In genomic region chr10:124043310-124044142, GRCh38 we compare ENCODE assay signal across 10 cellular contexts. TPM values are rescaled to one million over a fixed set of nuclear protein-coding genes. Genes with fewer than 3 reads are reported as not detected.
DNase-seq lines count a peak whose midpoint lies in the region; ATAC-seq, FAIRE-seq and TF ChIP-seq lines count a peak whose summit lies in the region.
"Had no signal": no experiment of that assay in that cellular context is flagged by ENCODE, and none has a peak within 500 bp of the region (broad histone marks: within the 10 kb centered on the region; RNA-seq: fewer than 3 reads in every experiment).

No MANE protein-coding gene starts in this region.

- WGBS in testis, 2 donors, result 42 to 54% methylated on average over 12 of the region's 12 CpGs
- 44 to 47% methylated on average over 12 of the region's 12 CpGs for WGBS in GM23248 (ENCODE audit: low coverage in 1 of 2, low lambda C conversion rate in 2 of 2, missing lambda C conversion rate in 2 of 2), 2 experiments

- H4K20me1 ChIP-seq in astrocyte (ENCODE audit: insufficient read depth, low read length) (peaks cover 17% of the 10 kb centered on the region), GM23248 (ENCODE audit: insufficient read depth) (no peaks in the 10 kb centered on the region)

- H3K36me3 Mint-ChIP-seq in activated CD4-positive, alpha-beta T cell treated with anti-CD3 and anti-CD28 coated beads for 36 hours (ENCODE audit: low read depth), result no peaks in the 10 kb centered on the region
- H3K36me3 Mint-ChIP-seq in astrocyte (ENCODE audit: low read depth, unreplicated experiment), result peaks cover 47% of the 10 kb centered on the region

- H3K4me2 ChIP-seq in astrocyte (ENCODE audit: low read length) (no peak overlapping the region), GM23248 (ENCODE audit: unreplicated experiment) (no peak overlapping the region)
- H3K4me2 ChIP-seq: A549 had no signal

- H3K27ac ChIP-seq in astrocyte (ENCODE audit: low read depth, low read length) (no peak overlapping the region), testis (no peak overlapping the region), GM23248 (no peak overlapping the region)
- H3K27ac ChIP-seq: A549, parathyroid adenoma had no signal

- H2AFZ ChIP-seq in astrocyte (ENCODE audit: low read depth, low read length) (no peak overlapping the region), GM23248 (no peak overlapping the region)
- H2AFZ ChIP-seq: parathyroid adenoma had no signal

- no peak for DNase-seq in activated CD4-positive, alpha-beta T cell treated with anti-CD3 and anti-CD28 coated beads for 36 hours
- no peak for DNase-seq in activated CD4-positive, alpha-beta T cell treated with anti-CD3 and anti-CD28 coated beads for 1 hour
- DNase-seq in astrocyte (ENCODE audit: low read depth), result no peak
- no peak for DNase-seq in testis
- DNase-seq in COLO668 (lab: John Stamatoyannopoulos, UW; ENCODE audit: unreplicated experiment), result no peak
- DNase-seq in GM23248, result no peak
- no peak for DNase-seq in T-helper 2 cell

- peaks cover 6% of the 10 kb centered on the region for H3K27me3 Mint-ChIP-seq in activated CD4-positive, alpha-beta T cell treated with anti-CD3 and anti-CD28 coated beads for 36 hours
- peaks cover 25% of the 10 kb centered on the region for H3K27me3 Mint-ChIP-seq in astrocyte (ENCODE audit: low read depth, unreplicated experiment)

- peaks cover 2% of the 10 kb centered on the region for H3K9me3 Mint-ChIP-seq in activated CD4-positive, alpha-beta T cell treated with anti-CD3 and anti-CD28 coated beads for 36 hours (ENCODE audit: low read depth)
- H3K9me3 Mint-ChIP-seq in astrocyte (ENCODE audit: unreplicated experiment), result no peaks in the 10 kb centered on the region

- H3K36me3 ChIP-seq in astrocyte (ENCODE audit: insufficient read depth, low read length), result no peaks in the 10 kb centered on the region
- no peaks in the 10 kb centered on the region for H3K36me3 ChIP-seq in testis (ENCODE audit: low read depth, missing control alignments)
- no peaks in the 10 kb centered on the region for H3K36me3 ChIP-seq in GM23248 (ENCODE audit: low read depth)

- H3K79me2 ChIP-seq in astrocyte (ENCODE audit: insufficient read depth, low read length) (no peaks in the 10 kb centered on the region), GM23248 (ENCODE audit: insufficient read depth) (no peaks in the 10 kb centered on the region)
- H3K79me2 ChIP-seq: parathyroid adenoma had no signal

- FAIRE-seq in astrocyte (lab: Jason Lieb, UNC), result no peak
- FAIRE-seq: A549 had no signal

- no peak overlapping the region for H3K9ac ChIP-seq in astrocyte (ENCODE audit: low read length)
- H3K9ac ChIP-seq in GM23248, result no peak overlapping the region
- H3K9ac ChIP-seq: parathyroid adenoma had no signal

- H3F3A ChIP-seq in GM23248 (ENCODE audit: insufficient read depth), result no peaks in the 10 kb centered on the region

- TF ChIP-seq CTCF in astrocyte (IDR thresholded peaks at IDR 0.05; ENCODE audit: insufficient read depth, low read depth, low read length) (no peak), testis (IDR thresholded peaks at IDR 0.05) (no peak)

- no peaks in the 10 kb centered on the region for H3K9me2 ChIP-seq in GM23248 (ENCODE audit: insufficient read depth)

- H3K4me3 ChIP-seq in astrocyte (ENCODE audit: insufficient read depth, low read depth, low read length) (no peak overlapping the region), testis (peak overlapping the region; percentile 41 to 55), GM23248 (no peak overlapping the region)
- H3K4me3 ChIP-seq: A549 had no signal

- CTCF ChIA-PET in activated CD4-positive, alpha-beta T cell treated with anti-CD3 and anti-CD28 coated beads for 36 hours (lab: Charles Lee), result no interaction called here

- peak; percentile 60 for ATAC-seq in activated CD4-positive, alpha-beta T cell treated with anti-CD3 and anti-CD28 coated beads for 36 hours
- peak; percentile 86 for ATAC-seq in HG03175 (IDR thresholded peaks at IDR 0.05; ENCODE audit: unreplicated experiment)

- H3K4me1 ChIP-seq in astrocyte (ENCODE audit: insufficient read depth, low read length), result no peaks in the 10 kb centered on the region
- H3K4me1 ChIP-seq in testis, result peaks cover 6% of the 10 kb centered on the region
- no peaks in the 10 kb centered on the region for H3K4me1 ChIP-seq in GM23248 (ENCODE audit: insufficient read depth)
- H3K4me1 ChIP-seq: A549, parathyroid adenoma had no signal

- in situ Hi-C loops in GM23248 (cut with MboI), result no loop called here

- POLR2A ChIA-PET in activated CD4-positive, alpha-beta T cell treated with anti-CD3 and anti-CD28 coated beads for 36 hours (lab: Charles Lee), result no interaction called here

- intact Hi-C loops in activated CD4-positive, alpha-beta T cell treated with anti-CD3 and anti-CD28 coated beads for 36 hours (cut with DNase I, micrococcal nuclease), result no loop called here
- intact Hi-C loops in testis (cut with DNase I; ENCODE audit: low total_unique reads), result no loop called here

- no peak overlapping the region for H3K27ac Mint-ChIP-seq in activated CD4-positive, alpha-beta T cell treated with anti-CD3 and anti-CD28 coated beads for 36 hours
- H3K27ac Mint-ChIP-seq in astrocyte (ENCODE audit: unreplicated experiment), result peak overlapping the region; percentile 29

- H3K4me1 Mint-ChIP-seq in activated CD4-positive, alpha-beta T cell treated with anti-CD3 and anti-CD28 coated beads for 36 hours, result peaks cover 12% of the 10 kb centered on the region
- peaks cover 17% of the 10 kb centered on the region for H3K4me1 Mint-ChIP-seq in astrocyte (ENCODE audit: low read depth, unreplicated experiment)

- H3K27me3 ChIP-seq in astrocyte (ENCODE audit: insufficient read depth, low read length) (peaks cover 20% of the 10 kb centered on the region), testis (no peaks in the 10 kb centered on the region), GM23248 (replicated peaks; ENCODE audit: insufficient read depth) (peaks cover 43% of the 10 kb centered on the region)

- no peak for TF ChIP-seq POLR2A in testis (IDR thresholded peaks at IDR 0.05)

- no peaks in the 10 kb centered on the region for H3K9me3 ChIP-seq in astrocyte (ENCODE audit: insufficient read depth, low read depth, low read length)
- no peaks in the 10 kb centered on the region for H3K9me3 ChIP-seq in testis
- H3K9me3 ChIP-seq in GM23248 (ENCODE audit: low read depth), result no peaks in the 10 kb centered on the region
- H3K9me3 ChIP-seq: A549 had no signal

- no peak overlapping the region for H3K4me3 Mint-ChIP-seq in activated CD4-positive, alpha-beta T cell treated with anti-CD3 and anti-CD28 coated beads for 36 hours
- no peak overlapping the region for H3K4me3 Mint-ChIP-seq in astrocyte (ENCODE audit: unreplicated experiment)

RNA-seq across cellular contexts. Expression of gene CHST15, which starts 49.9 kb away (rescaled TPM):
- total RNA-seq in activated CD4-positive, alpha-beta T cell treated with anti-CD3 and anti-CD28 coated beads for 36 hours, result under 1 TPM; 0.40 to 0.43 TPM
- 20.6 and 21.2 TPM in 2 replicates for total RNA-seq in astrocyte
- 10 to 100 TPM in 1 of 2 donors, 1 to 10 TPM in 1; 9.3 to 11.5 TPM for total RNA-seq in testis
- 12.8 TPM for polyA plus RNA-seq in testis (ENCODE audit: insufficient read depth, low read depth, low replicate concordance)
- total RNA-seq in GM23248 (2014; rRNA removed; shearing (Covaris generic)), result 0.11 and 0.25 TPM in 2 replicates
- 0.06 and 0.34 TPM in 2 replicates for polyA plus RNA-seq in GM23248 (2016; fragmentation: Nextera tagmentation; extraction: Ambion mirVana)

Comparison
In these comparisons a context has a peak if more than half of its experiments do, and no peak if none do; other contexts are left out.
1. H3K4me3 ChIP-seq: peak in testis (2 of 2); none in astrocyte (single experiment) and GM23248 (single experiment).